In the genomic region with DNA sequence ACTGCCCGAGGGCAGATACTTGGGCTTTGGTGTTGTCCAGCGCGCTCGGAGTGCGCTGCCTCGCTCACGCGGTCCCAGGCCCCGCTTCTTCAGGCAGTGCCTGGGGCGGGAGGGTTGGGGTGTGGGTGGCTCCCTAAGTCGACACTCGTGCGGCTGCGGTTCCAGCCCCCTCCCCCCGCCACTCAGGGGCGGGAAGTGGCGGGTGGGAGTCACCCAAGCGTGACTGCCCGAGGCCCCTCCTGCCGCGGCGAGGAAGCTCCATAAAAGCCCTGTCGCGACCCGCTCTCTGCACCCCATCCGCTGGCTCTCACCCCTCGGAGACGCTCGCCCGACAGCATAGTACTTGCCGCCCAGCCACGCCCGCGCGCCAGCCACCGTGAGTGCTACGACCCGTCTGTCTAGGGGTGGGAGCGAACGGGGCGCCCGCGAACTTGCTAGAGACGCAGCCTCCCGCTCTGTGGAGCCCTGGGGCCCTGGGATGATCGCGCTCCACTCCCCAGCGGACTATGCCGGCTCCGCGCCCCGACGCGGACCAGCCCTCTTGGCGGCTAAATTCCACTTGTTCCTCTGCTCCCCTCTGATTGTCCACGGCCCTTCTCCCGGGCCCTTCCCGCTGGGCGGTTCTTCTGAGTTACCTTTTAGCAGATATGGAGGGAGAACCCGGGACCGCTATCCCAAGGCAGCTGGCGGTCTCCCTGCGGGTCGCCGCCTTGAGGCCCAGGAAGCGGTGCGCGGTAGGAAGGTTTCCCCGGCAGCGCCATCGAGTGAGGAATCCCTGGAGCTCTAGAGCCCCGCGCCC, we compare ENCODE assay signal across 8 cellular contexts. TPM values are rescaled to one million over a fixed set of nuclear protein-coding genes. Genes with fewer than 3 reads are reported as not detected.
DNase-seq lines count a peak whose midpoint lies in the region; ATAC-seq and TF ChIP-seq lines count a peak whose summit lies in the region.

A gene (plus strand): TSS at position 291 of the 799 bp plus-strand sequence. CDS start 1,051 bp downstream, outside the sequence.

- no peak within 1 kb of the TSS for H2BK5ac ChIP-seq in mesendoderm (ENCODE audit: low read length)

- H3K36me3 Mint-ChIP-seq in activated T-cell treated with anti-CD3 and anti-CD28 coated beads, Interleukin-2, amount 50 U/mL, for 24 hours (ENCODE audit: low read depth), result no peaks in the 10 kb centered on the region
- H3K36me3 Mint-ChIP-seq in activated T-helper 1 cell treated with anti-CD3 and anti-CD28 coated beads, Interleukin-12 subunit alpha, Interleukin-12 subunit beta, Interleukin-2, Interleukin-4 antibody, amounts not matched to agents 30 ng/mL and 10 ng/mL and 1 ng/mL, durations not matched to agents 14 hours and 24 hours and 36 hours (ENCODE audit: low read depth), result no peaks in the 10 kb centered on the region
- no peaks in the 10 kb centered on the region for H3K36me3 Mint-ChIP-seq in type B pancreatic cell

- no peak within 1 kb of the TSS for H2BK15ac ChIP-seq in mesendoderm (replicated peaks; ENCODE audit: low read depth)

- H3K4me3 Mint-ChIP-seq in activated T-cell treated with anti-CD3 and anti-CD28 coated beads, Interleukin-2, amount 50 U/mL, for 24 hours, result peak within 1 kb of the TSS; percentile 59
- peak within 1 kb of the TSS; percentile 65 for H3K4me3 Mint-ChIP-seq in activated T-helper 1 cell treated with anti-CD3 and anti-CD28 coated beads, Interleukin-12 subunit alpha, Interleukin-12 subunit beta, Interleukin-2, Interleukin-4 antibody, amounts not matched to agents 30 ng/mL and 10 ng/mL and 1 ng/mL, durations not matched to agents 14 hours and 24 hours and 36 hours
- H3K4me3 Mint-ChIP-seq in type B pancreatic cell, result peak within 1 kb of the TSS; percentile 79

- no peaks in the 10 kb centered on the region for H3K79me2 ChIP-seq in mesendoderm (ENCODE audit: control insufficient read depth, insufficient read depth, low read length)

- H3K4me2 ChIP-seq in mesendoderm (ENCODE audit: low read length), result peak within 1 kb of the TSS; percentile 96

- no peaks in the 10 kb centered on the region for H3K9me3 Mint-ChIP-seq in activated T-cell treated with anti-CD3 and anti-CD28 coated beads, Interleukin-2, amount 50 U/mL, for 24 hours
- H3K9me3 Mint-ChIP-seq in activated T-helper 1 cell treated with anti-CD3 and anti-CD28 coated beads, Interleukin-12 subunit alpha, Interleukin-12 subunit beta, Interleukin-2, Interleukin-4 antibody, amounts not matched to agents 30 ng/mL and 10 ng/mL and 1 ng/mL, durations not matched to agents 14 hours and 24 hours and 36 hours, result no peaks in the 10 kb centered on the region
- H3K9me3 Mint-ChIP-seq in type B pancreatic cell, result no peaks in the 10 kb centered on the region

- peak within 1 kb of the TSS; percentile 37 for H3K4me3 ChIP-seq in mesendoderm (ENCODE audit: low read length)

- no peak within 1 kb of the TSS for H3K27ac Mint-ChIP-seq in activated T-cell treated with anti-CD3 and anti-CD28 coated beads, Interleukin-2, amount 50 U/mL, for 24 hours
- no peak within 1 kb of the TSS for H3K27ac Mint-ChIP-seq in activated T-helper 1 cell treated with anti-CD3 and anti-CD28 coated beads, Interleukin-12 subunit alpha, Interleukin-12 subunit beta, Interleukin-2, Interleukin-4 antibody, amounts not matched to agents 30 ng/mL and 10 ng/mL and 1 ng/mL, durations not matched to agents 14 hours and 24 hours and 36 hours
- no peak within 1 kb of the TSS for H3K27ac Mint-ChIP-seq in type B pancreatic cell

- peaks cover 15% of the 10 kb centered on the region for H3K27me3 ChIP-seq in mesendoderm (ENCODE audit: insufficient read depth, low read length, poor library complexity)

- H3K56ac ChIP-seq in mesendoderm (ENCODE audit: low read length), result peak within 1 kb of the TSS; percentile 83

- H3K18ac ChIP-seq in mesendoderm (ENCODE audit: low read length), result no peak within 1 kb of the TSS

- H3K79me1 ChIP-seq in mesendoderm (ENCODE audit: low read length), result no peaks in the 10 kb centered on the region

- WGBS in mesendoderm (ENCODE audit: extremely low coverage, insufficient coverage, low lambda C conversion rate), result no CpG with 5 or more reads among the region's 73 CpGs

- H3K4me1 ChIP-seq in mesendoderm (ENCODE audit: control insufficient read depth, low read depth, low read length), result no peaks in the 10 kb centered on the region

- DNase-seq in activated T-cell treated with anti-CD3 and anti-CD28 coated beads, Interleukin-2, amount 50 U/mL, for 24 hours, result peak; percentile 42
- DNase-seq in activated T-cell treated with anti-CD3 and anti-CD28 coated beads for 4 hours (no peak), mesendoderm (peak; percentile 44), type B pancreatic cell (ENCODE audit: extremely low spot score, unreplicated experiment) (no peak)
- no peak for DNase-seq in activated T-helper 1 cell treated with anti-CD3 and anti-CD28 coated beads, Interleukin-12 subunit alpha, Interleukin-12 subunit beta, Interleukin-2, Interleukin-4 antibody, amounts not matched to agents 30 ng/mL and 10 ng/mL and 1 ng/mL, durations not matched to agents 14 hours and 24 hours and 36 hours (ENCODE audit: low spot score)

- H4K8ac ChIP-seq in mesendoderm (ENCODE audit: low read depth, low read length), result no peak within 1 kb of the TSS

- peaks cover 19% of the 10 kb centered on the region for H3K4me1 Mint-ChIP-seq in activated T-cell treated with anti-CD3 and anti-CD28 coated beads, Interleukin-2, amount 50 U/mL, for 24 hours (ENCODE audit: low read depth)
- peaks cover 5% of the 10 kb centered on the region for H3K4me1 Mint-ChIP-seq in activated T-helper 1 cell treated with anti-CD3 and anti-CD28 coated beads, Interleukin-12 subunit alpha, Interleukin-12 subunit beta, Interleukin-2, Interleukin-4 antibody, amounts not matched to agents 30 ng/mL and 10 ng/mL and 1 ng/mL, durations not matched to agents 14 hours and 24 hours and 36 hours (ENCODE audit: low read depth)
- no peaks in the 10 kb centered on the region for H3K4me1 Mint-ChIP-seq in type B pancreatic cell (ENCODE audit: unreplicated experiment)

- H3K23ac ChIP-seq in mesendoderm (ENCODE audit: low read length), result no peak within 1 kb of the TSS

- no peak within 1 kb of the TSS for H4K5ac ChIP-seq in mesendoderm (ENCODE audit: low read length)

- no peak within 1 kb of the TSS for H3K27ac ChIP-seq in mesendoderm (ENCODE audit: low read depth, low read length)

- no peak within 1 kb of the TSS for H2AK5ac ChIP-seq in mesendoderm (ENCODE audit: low read length)

- ATAC-seq in GM21737 (IDR thresholded peaks at IDR 0.05; ENCODE audit: unreplicated experiment) (no peak), GM21717 (IDR thresholded peaks at IDR 0.05; ENCODE audit: unreplicated experiment) (no peak), GM21423 (IDR thresholded peaks at IDR 0.05; ENCODE audit: unreplicated experiment) (no peak)

- no peak for TF ChIP-seq CTCF in type B pancreatic cell (conservative IDR thresholded peaks at IDR 0.05)

- peaks cover 48% of the 10 kb centered on the region for H3K27me3 Mint-ChIP-seq in activated T-cell treated with anti-CD3 and anti-CD28 coated beads, Interleukin-2, amount 50 U/mL, for 24 hours
- H3K27me3 Mint-ChIP-seq in activated T-helper 1 cell treated with anti-CD3 and anti-CD28 coated beads, Interleukin-12 subunit alpha, Interleukin-12 subunit beta, Interleukin-2, Interleukin-4 antibody, amounts not matched to agents 30 ng/mL and 10 ng/mL and 1 ng/mL, durations not matched to agents 14 hours and 24 hours and 36 hours (ENCODE audit: insufficient read depth), result peaks cover 53% of the 10 kb centered on the region
- H3K27me3 Mint-ChIP-seq in type B pancreatic cell, result peaks cover 51% of the 10 kb centered on the region

- no peak within 1 kb of the TSS for H2BK120ac ChIP-seq in mesendoderm (ENCODE audit: low read depth, low read length)

- peak within 1 kb of the TSS; percentile 54 for H3K9ac ChIP-seq in mesendoderm (ENCODE audit: low read length)

- H3K36me3 ChIP-seq in mesendoderm (ENCODE audit: control insufficient read depth, insufficient read depth, low read length), result no peaks in the 10 kb centered on the region

- intact Hi-C loops in activated T-helper 1 cell treated with anti-CD3 and anti-CD28 coated beads, Interleukin-12 subunit alpha, Interleukin-12 subunit beta, Interleukin-2, Interleukin-4 antibody, amounts not matched to agents 30 ng/mL and 10 ng/mL and 1 ng/mL, durations not matched to agents 14 hours and 24 hours and 36 hours (cut with micrococcal nuclease), result loop anchor here (10.0 kb wide), 1 partner anchor 1581 kb away; no protein-coding TSS in a partner anchor

- no peak within 1 kb of the TSS for H3K4ac ChIP-seq in mesendoderm (ENCODE audit: low read depth, low read length)

RNA-seq across cellular contexts. Expression of the gene that starts here (rescaled TPM):
- total RNA-seq in activated T-helper 1 cell treated with anti-CD3 and anti-CD28 coated beads, Interleukin-12 subunit alpha, Interleukin-12 subunit beta, Interleukin-2, Interleukin-4 antibody, amounts not matched to agents 30 ng/mL and 10 ng/mL and 1 ng/mL, durations not matched to agents 14 hours and 24 hours and 36 hours, result not detected in 2 replicates
- 14.1 TPM for polyA plus RNA-seq in mesendoderm (2013, experiment 1 of 2)
- 14.2 TPM for polyA plus RNA-seq in mesendoderm (2013, experiment 2 of 2)
- total RNA-seq in type B pancreatic cell (ENCODE audit: low replicate concordance), result 1.5 and 3.3 TPM in 2 replicates

Comparison
In these comparisons a context has a peak if more than half of its experiments do, and no peak if none do; other contexts are left out.
1. DNase-seq: peak in activated T-cell treated with anti-CD3 and anti-CD28 coated beads, Interleukin-2, amount 50 U/mL, for 24 hours (single experiment) and mesendoderm (single experiment); none in activated T-cell treated with anti-CD3 and anti-CD28 coated beads for 4 hours (single experiment), activated T-helper 1 cell treated with anti-CD3 and anti-CD28 coated beads, Interleukin-12 subunit alpha, Interleukin-12 subunit beta, Interleukin-2, Interleukin-4 antibody, amounts not matched to agents 30 ng/mL and 10 ng/mL and 1 ng/mL, durations not matched to agents 14 hours and 24 hours and 36 hours (single experiment) and type B pancreatic cell (single experiment).
2. Peak in every context shown above with its lines, with median percentiles within 50 percentile points of each other: H3K4me3 Mint-ChIP-seq.